ENCODE assay signal across 13 cellular contexts in genomic region chr12:68336754-68337343, GRCh38. TPM values are rescaled to one million over a fixed set of nuclear protein-coding genes. Genes with fewer than 3 reads are reported as not detected.
DNase-seq lines count a peak whose midpoint lies in the region; ATAC-seq, FAIRE-seq and TF ChIP-seq lines count a peak whose summit lies in the region.
"Had no signal": no experiment of that assay in that cellular context is flagged by ENCODE, and none has a peak within 500 bp of the region (broad histone marks: within the 10 kb centered on the region; RNA-seq: fewer than 3 reads in every experiment).

No MANE protein-coding gene starts in this region.

- peak overlapping the region; percentile 72 for H3K27ac ChIP-seq in stomach smooth muscle (ENCODE audit: low read length)
- H3K27ac ChIP-seq: cardiac muscle cell, skin epidermis had no signal

- peak overlapping the region in 1 of 2 donors; percentile 21 for H3K9ac ChIP-seq in stomach smooth muscle (ENCODE audit: low read length in 2 of 2)

- H3K4me3 ChIP-seq in bronchial epithelial cell (ENCODE audit: low read depth, low read length) = no peak overlapping the region
- no peak overlapping the region for H3K4me3 ChIP-seq in stomach smooth muscle (ENCODE audit: low read length in 2 of 2)
- H3K4me3 ChIP-seq: cardiac muscle cell, skin epidermis had no signal

- intact Hi-C loops in sciatic nerve (cut with DNase I) = no loop called here

- H3K9me3 ChIP-seq in stomach smooth muscle (ENCODE audit: control insufficient read depth in 2 of 2, low read length in 2 of 2) = no peaks in the 10 kb centered on the region

- TF ChIP-seq CTCF in bronchial epithelial cell (IDR thresholded peaks at IDR 0.05; ENCODE audit: insufficient read depth, low read length, severe bottlenecking) = no peak

- H3K27me3 ChIP-seq in bronchial epithelial cell (ENCODE audit: control insufficient read depth, insufficient read depth, low read length) (peaks cover 2% of the 10 kb centered on the region), stomach smooth muscle (ENCODE audit: control insufficient read depth in 1 of 2, insufficient read depth in 2 of 2, low read length in 2 of 2) (no peaks in the 10 kb centered on the region)
- H3K27me3 ChIP-seq: cardiac muscle cell had no signal

- ATAC-seq in sciatic nerve (no peak), HG03432 (IDR thresholded peaks at IDR 0.05; ENCODE audit: unreplicated experiment) (no peak), HG02840 (IDR thresholded peaks at IDR 0.05; ENCODE audit: low FRiP score, unreplicated experiment) (no peak)

- H3K4me1 ChIP-seq in stomach smooth muscle (ENCODE audit: control insufficient read depth, insufficient read depth, low read length) = peaks cover 18% of the 10 kb centered on the region

- H3K36me3 ChIP-seq in bronchial epithelial cell (ENCODE audit: control insufficient read depth, insufficient read depth, low read length) (no peaks in the 10 kb centered on the region), stomach smooth muscle (ENCODE audit: control insufficient read depth in 2 of 2, insufficient read depth in 2 of 2, low read length in 2 of 2) (no peaks in the 10 kb centered on the region)
- H3K36me3 ChIP-seq: cardiac muscle cell had no signal

- FAIRE-seq in bronchial epithelial cell (lab: Jason Lieb, UNC) = no peak

- DNase-seq in NCI-H1105 (lab: John Stamatoyannopoulos, UW) (peak; percentile 87), NCI-H345 (lab: John Stamatoyannopoulos, UW) (peak; percentile 91), bronchial epithelial cell (ENCODE audit: low read depth) (peak; percentile 87), sciatic nerve (ENCODE audit: low spot score) (no peak)
- DNase-seq: activated CD4-positive, alpha-beta memory T cell treated with anti-CD3 and anti-CD28 coated beads, Interleukin-2, amount 10 ng/mL, durations not matched to agents 7 days and 5 days; activated gamma-delta T cell treated with Interleukin-2 at 50 U/mL for 16 hours; NCI-H2029 treated with DMSO at 0.1 percent for 48 hours; RPMI8226 had no signal

RNA-seq across cellular contexts. Expression of gene MDM1, which starts 4.7 kb away (rescaled TPM):
- total RNA-seq in bronchial epithelial cell (5.8 and 6.4 TPM in 2 replicates), sciatic nerve (18.3 TPM)
